26 cellular contexts compared by ENCODE assay signal in genomic region chr11:41118521-41118920, GRCh38.
"Had no signal": no experiment of that assay in that cellular context is flagged by ENCODE, and none has a peak within 500 bp of the region (broad histone marks: within the 10 kb centered on the region; RNA-seq: fewer than 3 reads in every experiment).

No MANE protein-coding gene starts in this region.

- H3K27me3 ChIP-seq: MG63, SJSA1 had no signal

- ATAC-seq: activated T-cell treated with anti-CD3 and anti-CD28 coated beads, Interleukin-2, amount 50 U/mL, for 4 hours; PC-3; SK-N-SH treated with all-trans-retinoic acid at 6 μM for 48 hours had no signal

- H3K9me3 Mint-ChIP-seq: brain had no signal

- H3K9ac ChIP-seq: KMS-11 had no signal

- H3K36me3 ChIP-seq: MG63, SJSA1 had no signal

- H3K4me1 ChIP-seq: SJSA1 had no signal

- H3K36me3 Mint-ChIP-seq: activated CD4-positive, alpha-beta memory T cell treated with anti-CD3 and anti-CD28 coated beads for 36 hours; activated naive CD8-positive, alpha-beta T cell; brain had no signal

- H3K9me3 ChIP-seq: MG63, SJSA1 had no signal

- H3K4me1 Mint-ChIP-seq: activated CD4-positive, alpha-beta T cell treated with anti-CD3 and anti-CD28 coated beads, Interleukin-2, amount 10 ng/mL, durations not matched to agents 7 days and 5 days; brain; central memory CD8-positive, alpha-beta T cell had no signal

- DNase-seq: activated CD4-positive, alpha-beta memory T cell treated with anti-CD3 and anti-CD28 coated beads for 36 hours; activated CD4-positive, alpha-beta T cell treated with anti-CD3 and anti-CD28 coated beads, Interleukin-2, amount 10 ng/mL, durations not matched to agents 7 days and 5 days; activated CD4-positive, CD25-positive, alpha-beta regulatory T cell; activated CD8-positive, alpha-beta memory T cell treated with anti-CD3 and anti-CD28 coated beads for 24 hours; activated effector memory CD4-positive, alpha-beta T cell treated with anti-CD3 and anti-CD28 coated beads, Interleukin-2, amount 50 U/mL, for 16 hours; activated naive CD4-positive, alpha-beta T cell treated with anti-CD3 and anti-CD28 coated beads for 36 hours; activated T-cell treated with anti-CD3 and anti-CD28 coated beads, Interleukin-2, amount 50 U/mL, for 4 hours; amygdala; MG63; MV-4-11; NCI-H1092 treated with DMSO at 0.1 percent for 48 hours; NCI-H1417 treated with DMSO at 0.1 percent for 48 hours; NCI-H1694; NCI-H2029; NCI-H510A treated with DMSO at 0.1 percent for 48 hours; NCI-H69; NK-92 treated with Interleukin-12 subunit alpha and Interleukin-12 subunit beta, amount 100 ng/mL, for 24 hours; SHP77 had no signal

- H3K4me3 Mint-ChIP-seq: activated CD4-positive, alpha-beta memory T cell treated with anti-CD3 and anti-CD28 coated beads for 36 hours; activated CD4-positive, alpha-beta T cell treated with anti-CD3 and anti-CD28 coated beads, Interleukin-2, amount 10 ng/mL, durations not matched to agents 7 days and 5 days; activated naive CD4-positive, alpha-beta T cell treated with anti-CD3 and anti-CD28 coated beads for 36 hours; activated naive CD8-positive, alpha-beta T cell; activated T-cell treated with anti-CD3 and anti-CD28 coated beads, Interleukin-2, amount 50 U/mL, for 4 hours; brain; central memory CD8-positive, alpha-beta T cell; T-helper 1 cell treated with Interleukin-12 subunit alpha and Interleukin-12 subunit beta and Interleukin-4 antibody, amounts not matched to agents 30 μg/mL and 1 μg/mL, for 36 hours had no signal

- H3K27ac ChIP-seq: KMS-11, SJSA1 had no signal

- H3K27me3 Mint-ChIP-seq: activated CD4-positive, alpha-beta memory T cell treated with anti-CD3 and anti-CD28 coated beads for 36 hours; activated CD4-positive, alpha-beta T cell treated with anti-CD3 and anti-CD28 coated beads, Interleukin-2, amount 10 ng/mL, durations not matched to agents 7 days and 5 days; activated naive CD8-positive, alpha-beta T cell; brain; central memory CD8-positive, alpha-beta T cell had no signal

- H3K27ac Mint-ChIP-seq: activated CD4-positive, alpha-beta memory T cell treated with anti-CD3 and anti-CD28 coated beads for 36 hours; activated CD4-positive, alpha-beta T cell treated with anti-CD3 and anti-CD28 coated beads, Interleukin-2, amount 10 ng/mL, durations not matched to agents 7 days and 5 days; activated naive CD4-positive, alpha-beta T cell treated with anti-CD3 and anti-CD28 coated beads for 36 hours; activated naive CD8-positive, alpha-beta T cell; brain; T-helper 1 cell treated with Interleukin-12 subunit alpha and Interleukin-12 subunit beta and Interleukin-4 antibody, amounts not matched to agents 30 μg/mL and 1 μg/mL, for 36 hours had no signal

- H3K4me3 ChIP-seq: MG63, SJSA1 had no signal
